Comparison of ENCODE assay signal across 35 cellular contexts in genomic region chr5:89086687-89087086, GRCh38.
"Had no signal": no experiment of that assay in that cellular context is flagged by ENCODE, and none has a peak within 500 bp of the region (broad histone marks: within the 10 kb centered on the region; RNA-seq: fewer than 3 reads in every experiment).

No MANE protein-coding gene starts in this region.

- H3K9me3 ChIP-seq: adrenal gland had no signal

- H3K27ac Mint-ChIP-seq: activated B cell treated with CpG ODN at 0.5 μM for 24 hours; activated CD4-positive, alpha-beta memory T cell treated with anti-CD3 and anti-CD28 coated beads for 36 hours; activated CD4-positive, alpha-beta T cell treated with anti-CD3 and anti-CD28 coated beads, Interleukin-2, amount 10 ng/mL, durations not matched to agents 24 days and 14 days; activated CD8-positive, alpha-beta T cell treated with anti-CD3 and anti-CD28 coated beads for 36 hours; activated naive CD4-positive, alpha-beta T cell treated with anti-CD3 and anti-CD28 coated beads, Interleukin-2, amount 10 ng/mL, durations not matched to agents 7 days and 5 days; activated naive CD4-positive, alpha-beta T cell treated with anti-CD3 and anti-CD28 coated beads, Interleukin-2, amount 50 U/mL, for 24 hours; activated naive CD8-positive, alpha-beta T cell; activated naive CD8-positive, alpha-beta T cell treated with anti-CD3 and anti-CD28 coated beads, Interleukin-2, amount 10 ng/mL, durations not matched to agents 7 days and 5 days; activated T-cell treated with anti-CD3 and anti-CD28 coated beads, Interleukin-2, amount 50 U/mL, for 72 hours; activated T-helper 1 cell treated with anti-CD3 and anti-CD28 coated beads, Interleukin-12 subunit alpha, Interleukin-12 subunit beta, Interleukin-2, Interleukin-4 antibody, amounts not matched to agents 30 ng/mL and 10 ng/mL and 1 ng/mL, durations not matched to agents 14 hours and 24 hours and 36 hours; activated T-helper 17 cell treated with anti-CD3 and anti-CD28 coated beads, Interleukin-2, amount 50 U/mL, for 72 hours; T-helper 1 cell treated with Interleukin-12 subunit alpha and Interleukin-12 subunit beta and Interleukin-4 antibody, amounts not matched to agents 30 μg/mL and 1 μg/mL, for 36 hours; T-helper 2 cell treated with Interferon-gamma antibody and Interleukin-4, amounts not matched to agents 5 μg/mL and 100 μg/mL, for 36 hours had no signal

- H3K4me1 Mint-ChIP-seq: activated CD4-positive, alpha-beta T cell treated with anti-CD3 and anti-CD28 coated beads, Interleukin-2, amount 10 ng/mL, durations not matched to agents 24 days and 14 days; activated naive CD4-positive, alpha-beta T cell treated with anti-CD3 and anti-CD28 coated beads, Interleukin-2, amount 10 ng/mL, durations not matched to agents 7 days and 5 days; activated naive CD4-positive, alpha-beta T cell treated with anti-CD3 and anti-CD28 coated beads, Interleukin-2, amount 50 U/mL, for 24 hours; activated naive CD8-positive, alpha-beta T cell treated with anti-CD3 and anti-CD28 coated beads, Interleukin-2, amount 10 ng/mL, durations not matched to agents 7 days and 5 days; activated T-helper 17 cell treated with anti-CD3 and anti-CD28 coated beads, Interleukin-2, amount 50 U/mL, for 72 hours; central memory CD8-positive, alpha-beta T cell had no signal

- H3K9me3 Mint-ChIP-seq: activated B cell treated with CpG ODN at 0.5 μM for 24 hours; activated CD4-positive, alpha-beta memory T cell treated with anti-CD3 and anti-CD28 coated beads for 36 hours; activated CD4-positive, alpha-beta T cell treated with anti-CD3 and anti-CD28 coated beads, Interleukin-2, amount 10 ng/mL, durations not matched to agents 24 days and 14 days; activated CD8-positive, alpha-beta T cell treated with anti-CD3 and anti-CD28 coated beads for 36 hours; activated naive CD4-positive, alpha-beta T cell treated with anti-CD3 and anti-CD28 coated beads, Interleukin-2, amount 10 ng/mL, durations not matched to agents 7 days and 5 days; activated naive CD4-positive, alpha-beta T cell treated with anti-CD3 and anti-CD28 coated beads, Interleukin-2, amount 50 U/mL, for 24 hours; activated naive CD8-positive, alpha-beta T cell treated with anti-CD3 and anti-CD28 coated beads, Interleukin-2, amount 10 ng/mL, durations not matched to agents 7 days and 5 days; activated T-cell treated with anti-CD3 and anti-CD28 coated beads, Interleukin-2, amount 50 U/mL, for 4 hours; activated T-cell treated with anti-CD3 and anti-CD28 coated beads, Interleukin-2, amount 50 U/mL, for 72 hours; activated T-helper 1 cell treated with anti-CD3 and anti-CD28 coated beads, Interleukin-12 subunit alpha, Interleukin-12 subunit beta, Interleukin-2, Interleukin-4 antibody, amounts not matched to agents 30 ng/mL and 10 ng/mL and 1 ng/mL, durations not matched to agents 14 hours and 24 hours and 36 hours; activated T-helper 17 cell treated with anti-CD3 and anti-CD28 coated beads, Interleukin-2, amount 50 U/mL, for 72 hours; brain; central memory CD8-positive, alpha-beta T cell; T-helper 1 cell treated with Interleukin-12 subunit alpha and Interleukin-12 subunit beta and Interleukin-4 antibody, amounts not matched to agents 30 μg/mL and 1 μg/mL, for 36 hours; T-helper 2 cell treated with Interferon-gamma antibody and Interleukin-4, amounts not matched to agents 5 μg/mL and 100 μg/mL, for 36 hours had no signal

- H3K36me3 ChIP-seq: adrenal gland, cardiac muscle cell had no signal

- DNase-seq: activated B cell treated with CpG ODN at 0.5 μM for 24 hours; activated CD4-positive, alpha-beta memory T cell treated with anti-CD3 and anti-CD28 coated beads for 36 hours; activated CD4-positive, alpha-beta T cell treated with anti-CD3 and anti-CD28 coated beads for 4 hours; activated CD4-positive, alpha-beta T cell treated with anti-CD3 and anti-CD28 coated beads, Interleukin-2, amount 10 ng/mL, durations not matched to agents 24 days and 14 days; activated CD4-positive, alpha-beta T cell treated with anti-CD3 and anti-CD28 coated beads, Interleukin-2, amount 50 U/mL, for 1 hour; activated CD4-positive, alpha-beta T cell treated with anti-CD3 and anti-CD28 coated beads, Interleukin-2, amount 50 U/mL, for 4 hours; activated CD4-positive, CD25-positive, alpha-beta regulatory T cell treated with anti-CD3 and anti-CD28 coated beads, Interleukin-2, amount 50 U/mL, for 72 hours; activated CD8-positive, alpha-beta memory T cell treated with anti-CD3 and anti-CD28 coated beads, Interleukin-2, amount 50 U/mL, for 4 hours; activated CD8-positive, alpha-beta T cell treated with anti-CD3 and anti-CD28 coated beads for 36 hours; activated effector memory CD4-positive, alpha-beta T cell treated with anti-CD3 and anti-CD28 coated beads, Interleukin-2, amount 50 U/mL, for 16 hours; activated naive CD4-positive, alpha-beta T cell treated with anti-CD3 and anti-CD28 coated beads, Interleukin-2, amount 10 ng/mL, durations not matched to agents 7 days and 5 days; activated naive CD4-positive, alpha-beta T cell treated with Interleukin-2 at 50 U/mL for 16 hours; activated naive CD8-positive, alpha-beta T cell treated with anti-CD3 and anti-CD28 coated beads, Interleukin-2, amount 10 ng/mL, durations not matched to agents 7 days and 5 days; activated T-cell treated with anti-CD3 and anti-CD28 coated beads for 4 hours; activated T-cell treated with anti-CD3 and anti-CD28 coated beads, Interleukin-2, amount 50 U/mL, for 1 hour; activated T-cell treated with anti-CD3 and anti-CD28 coated beads, Interleukin-2, amount 50 U/mL, for 4 hours; activated T-cell treated with anti-CD3 and anti-CD28 coated beads, Interleukin-2, amount 50 U/mL, for 72 hours; adrenal gland; amniotic stem cell; aorta; cerebellar nuclear complex; SW 1271; T-helper 1 cell; T-helper 2 cell; T-helper 9 cell had no signal

- H3K4me1 ChIP-seq: adrenal gland had no signal

- H3K27me3 ChIP-seq: adrenal gland, cardiac muscle cell had no signal

- H3K27me3 Mint-ChIP-seq: activated B cell treated with CpG ODN at 0.5 μM for 24 hours; activated CD4-positive, alpha-beta memory T cell treated with anti-CD3 and anti-CD28 coated beads for 36 hours; activated CD4-positive, alpha-beta T cell treated with anti-CD3 and anti-CD28 coated beads, Interleukin-2, amount 10 ng/mL, durations not matched to agents 24 days and 14 days; activated CD8-positive, alpha-beta T cell treated with anti-CD3 and anti-CD28 coated beads for 36 hours; activated naive CD4-positive, alpha-beta T cell treated with anti-CD3 and anti-CD28 coated beads, Interleukin-2, amount 10 ng/mL, durations not matched to agents 7 days and 5 days; activated naive CD8-positive, alpha-beta T cell treated with anti-CD3 and anti-CD28 coated beads, Interleukin-2, amount 10 ng/mL, durations not matched to agents 7 days and 5 days; activated T-helper 17 cell treated with anti-CD3 and anti-CD28 coated beads, Interleukin-2, amount 50 U/mL, for 72 hours; brain; central memory CD8-positive, alpha-beta T cell had no signal

- H3K4me3 ChIP-seq: adrenal gland, cardiac muscle cell had no signal

- H3K4me3 Mint-ChIP-seq: activated B cell treated with CpG ODN at 0.5 μM for 24 hours; activated CD4-positive, alpha-beta memory T cell treated with anti-CD3 and anti-CD28 coated beads for 36 hours; activated CD4-positive, alpha-beta T cell treated with anti-CD3 and anti-CD28 coated beads, Interleukin-2, amount 10 ng/mL, durations not matched to agents 24 days and 14 days; activated CD8-positive, alpha-beta T cell treated with anti-CD3 and anti-CD28 coated beads for 36 hours; activated naive CD4-positive, alpha-beta T cell treated with anti-CD3 and anti-CD28 coated beads, Interleukin-2, amount 10 ng/mL, durations not matched to agents 7 days and 5 days; activated naive CD4-positive, alpha-beta T cell treated with anti-CD3 and anti-CD28 coated beads, Interleukin-2, amount 50 U/mL, for 24 hours; activated naive CD8-positive, alpha-beta T cell; activated naive CD8-positive, alpha-beta T cell treated with anti-CD3 and anti-CD28 coated beads, Interleukin-2, amount 10 ng/mL, durations not matched to agents 7 days and 5 days; activated T-cell treated with anti-CD3 and anti-CD28 coated beads, Interleukin-2, amount 50 U/mL, for 4 hours; activated T-cell treated with anti-CD3 and anti-CD28 coated beads, Interleukin-2, amount 50 U/mL, for 72 hours; activated T-helper 1 cell treated with anti-CD3 and anti-CD28 coated beads, Interleukin-12 subunit alpha, Interleukin-12 subunit beta, Interleukin-2, Interleukin-4 antibody, amounts not matched to agents 30 ng/mL and 10 ng/mL and 1 ng/mL, durations not matched to agents 14 hours and 24 hours and 36 hours; activated T-helper 17 cell treated with anti-CD3 and anti-CD28 coated beads, Interleukin-2, amount 50 U/mL, for 72 hours; brain; central memory CD8-positive, alpha-beta T cell; T-helper 1 cell treated with Interleukin-12 subunit alpha and Interleukin-12 subunit beta and Interleukin-4 antibody, amounts not matched to agents 30 μg/mL and 1 μg/mL, for 36 hours; T-helper 2 cell treated with Interferon-gamma antibody and Interleukin-4, amounts not matched to agents 5 μg/mL and 100 μg/mL, for 36 hours had no signal

- ATAC-seq: activated CD8-positive, alpha-beta T cell treated with anti-CD3 and anti-CD28 coated beads for 36 hours; activated T-cell treated with anti-CD3 and anti-CD28 coated beads, Interleukin-2, amount 50 U/mL, for 4 hours; activated T-cell treated with anti-CD3 and anti-CD28 coated beads, Interleukin-2, amount 50 U/mL, for 72 hours; activated T-helper 17 cell treated with anti-CD3 and anti-CD28 coated beads, Interleukin-2, amount 50 U/mL, for 72 hours had no signal

- H3K36me3 Mint-ChIP-seq: activated CD4-positive, alpha-beta memory T cell treated with anti-CD3 and anti-CD28 coated beads for 36 hours; activated naive CD4-positive, alpha-beta T cell treated with anti-CD3 and anti-CD28 coated beads, Interleukin-2, amount 10 ng/mL, durations not matched to agents 7 days and 5 days; activated naive CD4-positive, alpha-beta T cell treated with anti-CD3 and anti-CD28 coated beads, Interleukin-2, amount 50 U/mL, for 24 hours; activated naive CD8-positive, alpha-beta T cell; activated naive CD8-positive, alpha-beta T cell treated with anti-CD3 and anti-CD28 coated beads, Interleukin-2, amount 10 ng/mL, durations not matched to agents 7 days and 5 days; brain had no signal

- H3K27ac ChIP-seq: adrenal gland, cardiac muscle cell, VCaP had no signal
